8 cellular contexts compared by ENCODE assay signal in the genomic region with DNA sequence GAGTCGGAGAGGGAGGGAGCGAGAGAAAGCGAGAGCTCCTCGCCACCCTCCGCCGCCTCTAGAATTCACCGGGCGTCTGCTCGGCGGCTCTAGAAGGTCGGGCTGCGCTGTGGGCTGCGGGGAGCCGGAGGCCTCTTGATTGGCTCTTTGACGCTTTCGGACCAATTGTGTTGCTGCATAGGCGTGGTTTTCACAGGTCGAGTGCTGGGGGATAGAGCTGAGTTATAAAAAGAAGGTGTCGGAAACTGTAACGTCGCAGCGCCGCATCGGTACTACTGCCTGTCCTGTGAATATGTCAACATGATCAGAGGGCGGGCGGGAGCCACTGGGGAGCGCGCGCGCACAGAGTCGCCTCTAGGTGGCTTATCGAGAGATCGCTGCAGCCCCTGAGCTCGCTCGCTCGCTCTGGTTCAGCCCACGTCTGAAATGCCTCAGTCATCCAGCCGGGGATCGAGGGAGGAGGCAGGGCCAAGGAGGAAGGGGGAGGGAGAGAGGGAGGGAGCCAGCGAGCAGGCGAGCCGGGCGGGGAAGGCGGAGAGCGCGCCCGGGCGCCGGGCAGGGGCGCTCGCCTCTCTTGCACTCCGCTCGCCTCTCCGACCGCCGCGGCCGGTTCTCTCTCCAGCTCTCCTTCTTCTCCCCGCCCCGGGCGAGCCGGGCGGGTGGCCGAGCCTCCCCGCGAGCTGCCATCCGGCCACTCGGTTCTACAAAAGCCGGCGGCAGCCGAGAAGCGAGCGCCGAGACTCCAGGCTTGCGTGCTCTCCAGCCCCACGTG. TPM values are rescaled to one million over a fixed set of nuclear protein-coding genes. Genes with fewer than 3 reads are reported as not detected.
A peak's percentile ranks its signal among the peaks of the same experiment; 100 is the strongest.
DNase-seq lines count a peak whose midpoint lies in the region; ATAC-seq and TF ChIP-seq lines count a peak whose summit lies in the region.

Gene TBX3 (minus strand): TSS at position 78 of the 772 bp plus-strand sequence. CDS start 975 bp downstream, outside the sequence.

- H3K27me3 ChIP-seq in CD8-positive, alpha-beta T cell (ENCODE audit: insufficient read depth, low read length): peaks cover 39% of the 10 kb centered on the region
- H3K27me3 ChIP-seq in HUES64 (ENCODE audit: insufficient read depth, low read length) (peaks cover 98% of the 10 kb centered on the region), transverse colon (peaks cover 52% of the 10 kb centered on the region)

- no peaks in the 10 kb centered on the region for H3K9me3 ChIP-seq in CD8-positive, alpha-beta T cell (ENCODE audit: low read length)
- H3K9me3 ChIP-seq in HUES64 (ENCODE audit: insufficient read depth, low read depth, low read length) (no peaks in the 10 kb centered on the region), transverse colon (no peaks in the 10 kb centered on the region)

- POLR2A ChIA-PET in CD8-positive, alpha-beta T cell (lab: Charles Lee): no interaction called here

- peaks cover 82% of the 10 kb centered on the region for H3K27me3 Mint-ChIP-seq in CD8-positive, alpha-beta T cell (ENCODE audit: low read depth)

- H3K36me3 ChIP-seq in CD8-positive, alpha-beta T cell (ENCODE audit: insufficient read depth, low read length): no peaks in the 10 kb centered on the region
- H3K36me3 ChIP-seq in HUES64 (ENCODE audit: insufficient read depth, low read length) (no peaks in the 10 kb centered on the region), transverse colon (no peaks in the 10 kb centered on the region)

- intact Hi-C loops in CD8-positive, alpha-beta T cell (cut with DNase I, micrococcal nuclease): no loop called here
- intact Hi-C loops in Right ventricle myocardium inferior (cut with DNase I): loop anchor here (5.0 to 10.0 kb wide), 2 partner anchors 271 to 1068 kb away; no protein-coding TSS in a partner anchor
- intact Hi-C loops in transverse colon (cut with DNase I; ENCODE audit: low total_unique reads): no loop called here

- no peak within 1 kb of the TSS for H3K27ac Mint-ChIP-seq in CD8-positive, alpha-beta T cell

- no peak within 1 kb of the TSS for H3K27ac ChIP-seq in CD8-positive, alpha-beta T cell (ENCODE audit: low read depth, low read length)
- H3K27ac ChIP-seq in HUES64 (ENCODE audit: low read depth, low read length): no peak within 1 kb of the TSS; the same call in 1 of the 2 replicates
- H3K27ac ChIP-seq in transverse colon: peak within 1 kb of the TSS; percentile 88 to 92 (median 90)

- peak within 1 kb of the TSS; percentile 83 for H3K4me3 Mint-ChIP-seq in CD8-positive, alpha-beta T cell

- peak; percentile 96 for TF ChIP-seq POLR2A in transverse colon (IDR thresholded peaks at IDR 0.05)

- CTCF ChIA-PET in CD8-positive, alpha-beta T cell (lab: Charles Lee): interaction anchor here (0.7 to 1.8 kb wide), 3 partner anchors 8 to 201 kb away, joined by 3 to 6 read pairs (median 3); no protein-coding TSS in a partner anchor

- peak; percentile 55 for ATAC-seq in CD8-positive, alpha-beta T cell
- ATAC-seq in Right ventricle myocardium inferior: peak; percentile 94

- peak within 1 kb of the TSS; percentile 44 for H3K4me3 ChIP-seq in CD8-positive, alpha-beta T cell (ENCODE audit: low read depth, low read length)
- H3K4me3 ChIP-seq in HUES64 (ENCODE audit: low read length) (peak within 1 kb of the TSS; percentile 58), transverse colon (peak within 1 kb of the TSS; percentile 49 to 71 (median 54))

- TF ChIP-seq CTCF in CD8-positive, alpha-beta T cell (IDR thresholded peaks at IDR 0.05): no peak
- peak; percentile 41 to 85 (median 54) for TF ChIP-seq CTCF in transverse colon (IDR thresholded peaks at IDR 0.05)

- no peaks in the 10 kb centered on the region for H3K9me3 Mint-ChIP-seq in CD8-positive, alpha-beta T cell

- in situ Hi-C loops in transverse colon (cut with MboI; ENCODE audit: low pct_ligation_motif_present in 1 of 4, low pct_unique_long_range_greater_than_20kb in 1 of 4, low sequenced_read_pairs in 3 of 4): no loop called here

- H3K4me1 Mint-ChIP-seq in CD8-positive, alpha-beta T cell (ENCODE audit: low read depth): peaks cover 30% of the 10 kb centered on the region

- H3K9ac ChIP-seq in HUES64 (ENCODE audit: low read depth, low read length): peak within 1 kb of the TSS; percentile 43; the same call in 1 of the 2 replicates

- no peak for TF ChIP-seq EP300 in transverse colon (IDR thresholded peaks at IDR 0.05; ENCODE audit: low read depth)

- WGBS in HUES64: under 1% methylated on average over 76 of the region's 76 CpGs
- 6 to 11% methylated on average over 12 to 54 of the region's 76 CpGs for WGBS in transverse colon (ENCODE audit: low coverage in 1 of 2), 2 donors

- H3K36me3 Mint-ChIP-seq in CD8-positive, alpha-beta T cell: no peaks in the 10 kb centered on the region

- DNase-seq in CD8-positive, alpha-beta T cell: peak in 3 of 7 experiments; percentile 16 to 34 (median 17)
- DNase-seq in RPMI7951 (ENCODE audit: low read depth) (peak; percentile 99), amniotic epithelial cell (ENCODE audit: low read depth) (peak; percentile 99), Right ventricle myocardium inferior (ENCODE audit: missing footprints) (peak; percentile 94), occipital lobe (lab: John Stamatoyannopoulos, UW) (peak; percentile 22), transverse colon (peak; percentile 95), OCI-M2 (lab: John Stamatoyannopoulos, UW; ENCODE audit: unreplicated experiment) (no peak)

- H3K4me1 ChIP-seq in CD8-positive, alpha-beta T cell (ENCODE audit: insufficient read depth, low read length): peaks cover 25% of the 10 kb centered on the region
- peaks cover 68% of the 10 kb centered on the region for H3K4me1 ChIP-seq in HUES64 (ENCODE audit: insufficient read depth, low read length)
- peaks cover 0 to 10% (median 7%) of the 10 kb centered on the region in 4 donors for H3K4me1 ChIP-seq in transverse colon

RNA-seq across cellular contexts. Expression of gene TBX3, which starts in this region (rescaled TPM):
- not detected for total RNA-seq in CD8-positive, alpha-beta T cell
- polyA plus RNA-seq in HUES64 (2013, experiment 1 of 2): 1.8 TPM
- 1.9 TPM for polyA plus RNA-seq in HUES64 (2013, experiment 2 of 2)
- 51.4 and 61.6 TPM in 2 replicates for total RNA-seq in RPMI7951 (2014; rRNA removed; shearing (Covaris generic))
- total RNA-seq in Right ventricle myocardium inferior: 11.9 TPM
- 1.2 TPM for total RNA-seq in occipital lobe
- total RNA-seq in transverse colon: 10 to 100 TPM in 1 of 4 donors, 1 to 10 TPM in 3; 2.8 to 11.9 (median 5.9) TPM

Comparison
In these comparisons a context has a peak if more than half of its experiments do, and no peak if none do; other contexts are left out.
1. Peak in ATAC-seq and H3K4me3 ChIP-seq in CD8-positive, alpha-beta T cell; RNA of the gene not detected or under 1 TPM.
2. H3K27ac ChIP-seq: peak in transverse colon (4 of 4); none in CD8-positive, alpha-beta T cell (single experiment) and HUES64 (single experiment).
3. Peak in every context shown above with its lines, with median percentiles within 50 percentile points of each other: H3K4me3 ChIP-seq.